28 cellular contexts compared by ENCODE assay signal in genomic region chr13:38570706-38571105, GRCh38.
"Had no signal": no experiment of that assay in that cellular context is flagged by ENCODE, and none has a peak within 500 bp of the region (broad histone marks: within the 10 kb centered on the region; RNA-seq: fewer than 3 reads in every experiment).

No MANE protein-coding gene starts in this region.

- H3K9me3 ChIP-seq: adrenal gland, body of pancreas, colonic mucosa had no signal

- H3K27me3 ChIP-seq: adrenal gland, body of pancreas, cardiac muscle cell, colonic mucosa, gastroesophageal sphincter, heart right ventricle, hepatocyte had no signal

- H3K27ac ChIP-seq: adrenal gland, body of pancreas, cardiac muscle cell, colonic mucosa, gastroesophageal sphincter, hepatocyte had no signal

- H3K4me3 ChIP-seq: adrenal gland, body of pancreas, cardiac muscle cell, colonic mucosa, gastroesophageal sphincter, heart right ventricle, hepatocyte had no signal

- DNase-seq: activated CD4-positive, alpha-beta memory T cell treated with anti-CD3 and anti-CD28 coated beads for 36 hours; activated CD4-positive, alpha-beta T cell treated with anti-CD3 and anti-CD28 coated beads for 36 hours; activated CD4-positive, alpha-beta T cell treated with anti-CD3 and anti-CD28 coated beads, Interleukin-2, amount 10 ng/mL, durations not matched to agents 24 days and 14 days; activated CD4-positive, CD25-positive, alpha-beta regulatory T cell; activated CD4-positive, CD25-positive, alpha-beta regulatory T cell treated with anti-CD3 and anti-CD28 coated beads, Interleukin-2, amount 50 U/mL, for 72 hours; activated CD8-positive, alpha-beta memory T cell treated with anti-CD3 and anti-CD28 coated beads, Interleukin-2, amount 10 ng/mL, durations not matched to agents 7 days and 5 days; activated CD8-positive, alpha-beta memory T cell treated with anti-CD3 and anti-CD28 coated beads, Interleukin-2, amount 50 U/mL, for 4 hours; activated CD8-positive, alpha-beta T cell treated with anti-CD3 and anti-CD28 coated beads, Interleukin-2, amount 10 ng/mL, durations not matched to agents 7 days and 5 days; activated effector memory CD4-positive, alpha-beta T cell treated with anti-CD3 and anti-CD28 coated beads, Interleukin-2, amount 50 U/mL, for 16 hours; activated naive CD4-positive, alpha-beta T cell treated with anti-CD3 and anti-CD28 coated beads for 36 hours; activated naive CD8-positive, alpha-beta T cell treated with anti-CD3 and anti-CD28 coated beads for 36 hours; activated naive CD8-positive, alpha-beta T cell treated with anti-CD3 and anti-CD28 coated beads, Interleukin-2, amount 50 U/mL, for 24 hours; activated T-cell treated with anti-CD3 and anti-CD28 coated beads, Interleukin-2, amount 50 U/mL, for 1 hour; activated T-cell treated with anti-CD3 and anti-CD28 coated beads, Interleukin-2, amount 50 U/mL, for 48 hours; adrenal gland; amygdala; aorta; body of pancreas; central memory CD4-positive, alpha-beta T cell; cerebellar nuclear complex; colonic mucosa; effector CD8-positive, alpha-beta T cell; foreskin melanocyte; heart right ventricle; T-helper 2 cell had no signal

- H3K4me1 ChIP-seq: adrenal gland, body of pancreas, colonic mucosa, gastroesophageal sphincter, heart right ventricle had no signal

- H3K36me3 ChIP-seq: adrenal gland, cardiac muscle cell, colonic mucosa, gastroesophageal sphincter, heart right ventricle had no signal

- ATAC-seq: activated CD4-positive, alpha-beta T cell treated with anti-CD3 and anti-CD28 coated beads for 36 hours; activated CD8-positive, alpha-beta memory T cell treated with anti-CD3 and anti-CD28 coated beads, Interleukin-2, amount 10 ng/mL, durations not matched to agents 7 days and 5 days; activated CD8-positive, alpha-beta T cell treated with anti-CD3 and anti-CD28 coated beads, Interleukin-2, amount 10 ng/mL, durations not matched to agents 7 days and 5 days; activated naive CD8-positive, alpha-beta T cell treated with anti-CD3 and anti-CD28 coated beads, Interleukin-2, amount 50 U/mL, for 24 hours; body of pancreas; gastroesophageal sphincter had no signal
